In the genomic region with DNA sequence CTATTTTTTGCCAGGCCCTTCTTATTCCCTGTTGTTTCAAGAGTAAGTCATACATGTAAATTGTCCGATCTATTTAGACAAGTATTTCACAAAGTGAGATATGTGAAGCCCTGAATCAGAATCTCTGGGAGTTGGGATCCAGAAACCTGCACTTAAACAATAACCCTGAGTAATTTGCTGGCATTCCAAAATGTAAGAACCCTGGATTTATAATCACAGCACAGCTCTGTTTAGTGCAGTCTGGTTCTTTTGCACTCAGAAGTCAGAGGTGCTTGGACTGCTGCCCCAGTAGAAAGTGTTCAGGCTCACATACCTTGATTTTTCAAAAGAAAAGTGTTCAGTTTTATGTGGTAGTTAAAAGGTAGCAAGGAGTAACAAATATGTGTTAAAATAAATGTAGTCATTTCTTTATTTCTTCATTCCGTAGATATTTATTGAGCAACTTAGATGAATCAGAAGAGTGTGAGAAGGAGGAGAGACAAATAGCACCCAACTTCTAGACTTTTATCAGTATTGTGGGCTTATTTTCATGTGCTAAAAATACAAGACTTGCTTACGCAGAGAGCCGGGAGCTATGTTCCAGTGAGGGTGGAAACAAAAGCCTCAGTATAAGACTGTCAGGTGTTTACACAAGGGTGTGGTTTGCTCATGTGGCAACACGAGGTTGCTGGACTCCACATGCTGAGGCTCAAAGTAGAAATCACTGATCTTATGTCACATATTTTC, we compare ENCODE assay signal across 9 cellular contexts.
DNase-seq lines count a peak whose midpoint lies in the region; ATAC-seq and TF ChIP-seq lines count a peak whose summit lies in the region.
"Had no signal": no experiment of that assay in that cellular context is flagged by ENCODE, and none has a peak within 500 bp of the region (broad histone marks: within the 10 kb centered on the region; RNA-seq: fewer than 3 reads in every experiment).

No MANE protein-coding gene starts in this region.

- no peaks in the 10 kb centered on the region for H3K27me3 Mint-ChIP-seq in natural killer cell treated with Interleukin-12 subunit alpha and Interleukin-12 subunit beta and Interleukin-15 and Interleukin-18, amount 100 ng/mL, for 72 hours
- peaks cover 5 to 10% (median 6%) of the 10 kb centered on the region in 3 donors for H3K27me3 Mint-ChIP-seq in CD14-positive monocyte (ENCODE audit: low read depth in 3 of 3)
- H3K27me3 Mint-ChIP-seq: IgD-negative memory B cell had no signal

- TF ChIP-seq CTCF in epithelial cell of proximal tubule (conservative IDR thresholded peaks at IDR 0.05; ENCODE audit: low read depth, low read length) (no peak), CD14-positive monocyte (IDR thresholded peaks at IDR 0.05) (no peak)

- intact Hi-C loops in CD14-positive monocyte (cut with micrococcal nuclease): no loop called here

- peaks cover 17% of the 10 kb centered on the region for H3K36me3 Mint-ChIP-seq in natural killer cell treated with Interleukin-12 subunit alpha and Interleukin-12 subunit beta and Interleukin-15 and Interleukin-18, amount 100 ng/mL, for 72 hours
- no peaks in the 10 kb centered on the region for H3K36me3 Mint-ChIP-seq in CD14-positive monocyte

- peaks cover 21 to 26% of the 10 kb centered on the region in 2 donors for H3K4me1 Mint-ChIP-seq in natural killer cell treated with Interleukin-12 subunit alpha and Interleukin-12 subunit beta and Interleukin-15 and Interleukin-18, amount 100 ng/mL, for 72 hours (ENCODE audit: low read depth in 2 of 2)
- no peaks in the 10 kb centered on the region for H3K4me1 Mint-ChIP-seq in CD14-positive monocyte
- H3K4me1 Mint-ChIP-seq: IgD-negative memory B cell had no signal

- DNase-seq in DMS53 (lab: John Stamatoyannopoulos, UW) (peak; percentile 43), NCI-H2196 treated with DMSO at 0.1 percent for 48 hours (lab: John Stamatoyannopoulos, UW; ENCODE audit: unreplicated experiment) (peak; percentile 10), epithelial cell of proximal tubule (ENCODE audit: low read depth) (peak; percentile 79), middle frontal gyrus (ENCODE audit: extremely low spot score, low spot score) (no peak), SKM-1 (lab: John Stamatoyannopoulos, UW; ENCODE audit: unreplicated experiment) (no peak), CD14-positive monocyte (ENCODE audit: low spot score) (no peak)
- DNase-seq in natural killer cell treated with Interleukin-12 subunit alpha and Interleukin-12 subunit beta and Interleukin-15 and Interleukin-18, amount 100 ng/mL, for 72 hours (ENCODE audit: low spot score): no peak

- no peak overlapping the region for H3K4me3 Mint-ChIP-seq in natural killer cell treated with Interleukin-12 subunit alpha and Interleukin-12 subunit beta and Interleukin-15 and Interleukin-18, amount 100 ng/mL, for 72 hours
- no peak overlapping the region for H3K4me3 Mint-ChIP-seq in CD14-positive monocyte
- H3K4me3 Mint-ChIP-seq: IgD-negative memory B cell had no signal

- H3K9me3 Mint-ChIP-seq in natural killer cell treated with Interleukin-12 subunit alpha and Interleukin-12 subunit beta and Interleukin-15 and Interleukin-18, amount 100 ng/mL, for 72 hours: peaks cover 4% of the 10 kb centered on the region
- H3K9me3 Mint-ChIP-seq in CD14-positive monocyte: peaks cover 9 to 33% (median 24%) of the 10 kb centered on the region in 7 donors

- no peak overlapping the region for H3K4me3 ChIP-seq in epithelial cell of proximal tubule (ENCODE audit: low read depth, low read length)

- H3K27ac Mint-ChIP-seq in natural killer cell treated with Interleukin-12 subunit alpha and Interleukin-12 subunit beta and Interleukin-15 and Interleukin-18, amount 100 ng/mL, for 72 hours: peak overlapping the region; percentile 9 to 70
- H3K27ac Mint-ChIP-seq in CD14-positive monocyte: no peak overlapping the region
- H3K27ac Mint-ChIP-seq: IgD-negative memory B cell had no signal

- ATAC-seq in natural killer cell treated with Interleukin-12 subunit alpha and Interleukin-12 subunit beta and Interleukin-15 and Interleukin-18, amount 100 ng/mL, for 72 hours: peak; percentile 54 to 55
- ATAC-seq in HG03196 (IDR thresholded peaks at IDR 0.05; ENCODE audit: unreplicated experiment): no peak

Comparison
In these comparisons a context has a peak if more than half of its experiments do, and no peak if none do; other contexts are left out.
1. DNase-seq: peak in DMS53 (single experiment), NCI-H2196 treated with DMSO at 0.1 percent for 48 hours (single experiment) and epithelial cell of proximal tubule (single experiment); none in natural killer cell treated with Interleukin-12 subunit alpha and Interleukin-12 subunit beta and Interleukin-15 and Interleukin-18, amount 100 ng/mL, for 72 hours (single experiment), middle frontal gyrus (single experiment), SKM-1 (single experiment) and CD14-positive monocyte (single experiment).
2. H3K27ac Mint-ChIP-seq: peak in natural killer cell treated with Interleukin-12 subunit alpha and Interleukin-12 subunit beta and Interleukin-15 and Interleukin-18, amount 100 ng/mL, for 72 hours (2 of 2); none in CD14-positive monocyte (0 of 7).